Comparison of ENCODE assay signal across 18 cellular contexts in the genomic region with DNA sequence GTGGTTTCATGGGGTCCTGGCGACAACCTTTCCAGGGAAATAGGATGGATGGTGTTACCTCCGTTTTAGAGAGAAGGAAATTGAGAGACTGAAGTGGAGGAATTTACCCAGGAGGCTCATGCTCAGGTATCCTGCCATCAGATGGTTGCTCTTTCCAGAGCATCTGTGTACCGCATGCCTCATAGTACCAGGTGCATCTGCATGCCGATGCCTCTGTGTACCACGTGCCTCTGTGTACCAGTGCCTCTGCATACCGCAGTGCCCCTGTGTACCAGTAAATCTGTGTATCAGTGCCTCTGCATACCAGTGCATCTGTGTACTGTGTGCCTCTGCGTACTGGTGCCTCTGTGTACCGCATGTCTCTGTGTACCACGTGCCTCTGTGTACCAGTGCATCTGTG. TPM values are rescaled to one million over a fixed set of nuclear protein-coding genes. Genes with fewer than 3 reads are reported as not detected.
DNase-seq lines count a peak whose midpoint lies in the region; ATAC-seq, FAIRE-seq and TF ChIP-seq lines count a peak whose summit lies in the region.
"Had no signal": no experiment of that assay in that cellular context is flagged by ENCODE, and none has a peak within 500 bp of the region (broad histone marks: within the 10 kb centered on the region; RNA-seq: fewer than 3 reads in every experiment).

No MANE protein-coding gene starts in this region.

- peak; percentile 31 to 59 for ATAC-seq in natural killer cell treated with Interleukin-12 subunit alpha and Interleukin-12 subunit beta and Interleukin-15 and Interleukin-18, amount 100 ng/mL, for 72 hours
- ATAC-seq in natural killer cell, result no peak

- H2BK15ac ChIP-seq in H1 (ENCODE audit: low read length) (no peak overlapping the region), neuronal stem cell (ENCODE audit: low read length) (no peak overlapping the region)

- no peak overlapping the region for H4K91ac ChIP-seq in H1 (replicated peaks; ENCODE audit: insufficient read length, low read length)
- H4K91ac ChIP-seq in neuronal stem cell (ENCODE audit: low read depth, low read length, poor library complexity), result no peak overlapping the region

- H3K79me2 ChIP-seq in H1 (ENCODE audit: control insufficient read depth in 1 of 2, insufficient read depth in 2 of 2, low read length in 2 of 2), result no peaks in the 10 kb centered on the region

- no peak overlapping the region for H4K8ac ChIP-seq in H1 (ENCODE audit: extremely low read depth, insufficient read depth, low read length)
- H4K8ac ChIP-seq in neuronal stem cell (ENCODE audit: low read depth, low read length), result no peak overlapping the region

- peaks cover 0 to 4% of the 10 kb centered on the region in 2 donors for H3K4me1 Mint-ChIP-seq in natural killer cell treated with Interleukin-12 subunit alpha and Interleukin-12 subunit beta and Interleukin-15 and Interleukin-18, amount 100 ng/mL, for 72 hours (ENCODE audit: low read depth in 2 of 2)
- no peaks in the 10 kb centered on the region for H3K4me1 Mint-ChIP-seq in natural killer cell

- H2BK20ac ChIP-seq in H1 (ENCODE audit: low read length), result peak overlapping the region; percentile 29; the same call in 1 of the 2 replicates

- intact Hi-C loops in natural killer cell (cut with micrococcal nuclease) (no loop called here), testis (cut with DNase I; ENCODE audit: low total_unique reads) (no loop called here)

- H3K36me3 ChIP-seq in H1 (ENCODE audit: control insufficient read depth in 2 of 4, insufficient read depth in 4 of 4, low read length in 3 of 4) (no peaks in the 10 kb centered on the region), neuronal stem cell (replicated peaks in 1 of 2; ENCODE audit: control insufficient read depth in 2 of 2, insufficient read depth in 2 of 2, low read length in 2 of 2) (no peaks in the 10 kb centered on the region), testis (ENCODE audit: low read depth, missing control alignments) (no peaks in the 10 kb centered on the region)
- H3K36me3 ChIP-seq: BLaER1, HAP-1 had no signal

- H3K56ac ChIP-seq in H1 (replicated peaks; ENCODE audit: insufficient read length, low read depth, low read length), result no peak overlapping the region

- no peak overlapping the region for H4K5ac ChIP-seq in H1 (ENCODE audit: insufficient read length, low read depth, low read length)

- H3K18ac ChIP-seq in H1 (ENCODE audit: extremely low read depth, low read length) (no peak overlapping the region), neuronal stem cell (ENCODE audit: low read length) (no peak overlapping the region)

- H2BK5ac ChIP-seq in H1 (ENCODE audit: low read depth, low read length), result no peak overlapping the region
- H2BK5ac ChIP-seq in neuronal stem cell (ENCODE audit: low read length), result no peak overlapping the region

- H3K27me3 Mint-ChIP-seq in natural killer cell treated with Interleukin-12 subunit alpha and Interleukin-12 subunit beta and Interleukin-15 and Interleukin-18, amount 100 ng/mL, for 72 hours, result peaks cover 34 to 57% of the 10 kb centered on the region in 2 donors
- peaks cover 41 to 64% of the 10 kb centered on the region in 2 donors for H3K27me3 Mint-ChIP-seq in natural killer cell (ENCODE audit: low read depth in 2 of 2)

- H3K9me3 ChIP-seq in H1 (ENCODE audit: insufficient read depth in 2 of 2, low read depth in 1 of 2, low read length in 1 of 2) (no peaks in the 10 kb centered on the region), neuronal stem cell (replicated peaks in 1 of 2; ENCODE audit: control insufficient read depth in 2 of 2, insufficient read depth in 1 of 2, low read depth in 1 of 2, low read length in 2 of 2) (peaks cover 0 to 2% of the 10 kb centered on the region in 2 donors), testis (no peaks in the 10 kb centered on the region)
- H3K9me3 ChIP-seq: HAP-1 had no signal

- H2BK12ac ChIP-seq in H1 (ENCODE audit: low read depth, low read length) (0 out of 2 replicates have a peak overlapping the region, but pooled peaks have one; percentile 60), neuronal stem cell (ENCODE audit: low read length) (no peak overlapping the region)

- H3K9ac ChIP-seq in H1 (replicated peaks in 1 of 4; ENCODE audit: extremely low read depth in 1 of 4, low read depth in 3 of 4, low read length in 3 of 4), result 0 out of 7 replicates have a peak overlapping the region, but pooled peaks of 1 of the 4 experiments have one; percentile 10
- no peak overlapping the region for H3K9ac ChIP-seq in neuronal stem cell (ENCODE audit: low read depth, low read length, poor library complexity)
- H3K9ac ChIP-seq: BLaER1 had no signal

- TF ChIP-seq EP300 in H1 (IDR thresholded peaks at IDR 0.05; ENCODE audit: borderline replicate concordance in 1 of 2, low read depth in 2 of 2, low read length in 2 of 2), result no peak

- TF ChIP-seq CTCF in natural killer cell (IDR thresholded peaks at IDR 0.05) (no peak), H1 (IDR thresholded peaks at IDR 0.05; ENCODE audit: control extremely low read depth in 1 of 3, insufficient read depth in 1 of 3, low read depth in 1 of 3, low read length in 3 of 3) (no peak), testis (IDR thresholded peaks at IDR 0.05) (no peak)

- CTCF ChIA-PET in H1 (lab: Charles Lee; ENCODE audit: partially characterized antibody), result interaction anchor here (3.6 kb wide), 1 partner anchor 62 kb away, joined by 10 read pairs; no protein-coding TSS in a partner anchor

- no peak for TF ChIP-seq RAD21 in H1 (IDR thresholded peaks at IDR 0.05 in 1 of 2, conservative IDR thresholded peaks at IDR 0.05 in 1 of 2; ENCODE audit: low read depth in 2 of 2, low read length in 2 of 2)

- DNase-seq in natural killer cell treated with Interleukin-12 subunit alpha and Interleukin-12 subunit beta and Interleukin-15 and Interleukin-18, amount 100 ng/mL, for 72 hours (ENCODE audit: low spot score), result no peak
- DNase-seq in natural killer cell (no peak), H1 (ENCODE audit: low read depth in 1 of 2, low spot score in 2 of 2) (peak in 1 of 2 experiments; percentile 35), neuronal stem cell (ENCODE audit: low spot score) (no peak), DMS 273 (lab: John Stamatoyannopoulos, UW; ENCODE audit: unreplicated experiment) (no peak), testis (no peak), GM12892 (ENCODE audit: insufficient read length) (no peak)
- DNase-seq in stimulated activated CD4-positive, alpha-beta T cell treated with anti-CD3 and anti-CD28 coated beads, Interleukin-12 subunit alpha, Interleukin-12 subunit beta, amount 100 ng/mL, for 4 hours, result no peak
- DNase-seq: 8988T; CD4-positive, alpha-beta memory T cell; DMS79 treated with DMSO at 0.1 percent for 48 hours; GF-D8 had no signal

- H3K14ac ChIP-seq in H1 (ENCODE audit: insufficient read length) (no peak overlapping the region), neuronal stem cell (ENCODE audit: low read length) (peak overlapping the region; percentile 85)

- no peak overlapping the region for H3K27ac ChIP-seq in H1 (ENCODE audit: low read depth, low read length)
- no peak overlapping the region for H3K27ac ChIP-seq in neuronal stem cell (replicated peaks; ENCODE audit: low read length)
- no peak overlapping the region for H3K27ac ChIP-seq in testis
- H3K27ac ChIP-seq: BLaER1 had no signal

- H2AK5ac ChIP-seq in H1 (ENCODE audit: low read depth, low read length) (no peak overlapping the region), neuronal stem cell (ENCODE audit: low read depth, low read length) (no peak overlapping the region)

- H2AFZ ChIP-seq in H1 (ENCODE audit: low read length) (no peak overlapping the region), neuronal stem cell (ENCODE audit: low read length) (no peak overlapping the region)

- H3K4me1 ChIP-seq in H1 (replicated peaks in 1 of 4; ENCODE audit: control insufficient read depth in 3 of 4, insufficient read depth in 4 of 4, low read length in 3 of 4), result no peaks in the 10 kb centered on the region; a peak in 3 of 7 replicates
- peaks cover 6 to 8% of the 10 kb centered on the region in 2 donors for H3K4me1 ChIP-seq in neuronal stem cell (ENCODE audit: control insufficient read depth in 2 of 2, insufficient read depth in 1 of 2, low read depth in 1 of 2, low read length in 2 of 2)
- H3K4me1 ChIP-seq in testis, result peaks cover 7% of the 10 kb centered on the region
- H3K4me1 ChIP-seq: HAP-1 had no signal

- H2BK120ac ChIP-seq in H1 (replicated peaks; ENCODE audit: low read depth, low read length) (no peak overlapping the region), neuronal stem cell (ENCODE audit: low read depth, low read length) (no peak overlapping the region)

- H3K4me2 ChIP-seq in H1 (ENCODE audit: insufficient read depth in 1 of 2, low read depth in 2 of 2, low read length in 2 of 2) (no peak overlapping the region), neuronal stem cell (ENCODE audit: insufficient read depth, low read length, poor library complexity, severe bottlenecking) (no peak overlapping the region)
- H3K4me2 ChIP-seq: BLaER1 had no signal

- no peak overlapping the region for H3K4me3 Mint-ChIP-seq in natural killer cell treated with Interleukin-12 subunit alpha and Interleukin-12 subunit beta and Interleukin-15 and Interleukin-18, amount 100 ng/mL, for 72 hours
- no peak overlapping the region for H3K4me3 Mint-ChIP-seq in natural killer cell
- H3K4me3 Mint-ChIP-seq: CD4-positive, alpha-beta memory T cell had no signal

- TF ChIP-seq POLR2A in H1 (IDR thresholded peaks at IDR 0.05; ENCODE audit: control extremely low read depth in 1 of 2, low read depth in 2 of 2, low read length in 2 of 2) (no peak), testis (IDR thresholded peaks at IDR 0.05) (no peak), GM12892 (IDR thresholded peaks at IDR 0.05; ENCODE audit: low read depth, low read length) (no peak)

- H3K9me3 Mint-ChIP-seq in natural killer cell treated with Interleukin-12 subunit alpha and Interleukin-12 subunit beta and Interleukin-15 and Interleukin-18, amount 100 ng/mL, for 72 hours, result no peaks in the 10 kb centered on the region
- no peaks in the 10 kb centered on the region for H3K9me3 Mint-ChIP-seq in natural killer cell
- H3K9me3 Mint-ChIP-seq: CD4-positive, alpha-beta memory T cell had no signal

- no peak overlapping the region for H3K4me3 ChIP-seq in H1 (ENCODE audit: extremely low read depth in 1 of 4, insufficient read depth in 2 of 4, low read depth in 3 of 4, low read length in 4 of 4)
- H3K4me3 ChIP-seq in neuronal stem cell (ENCODE audit: low read length in 2 of 2), result peak overlapping the region in 1 of 2 donors; percentile 34
- H3K4me3 ChIP-seq in testis, result no peak overlapping the region
- H3K4me3 ChIP-seq: BLaER1, HAP-1 had no signal

- H3K4ac ChIP-seq in H1 (replicated peaks; ENCODE audit: insufficient read length, low read depth, low read length) (no peak overlapping the region), neuronal stem cell (ENCODE audit: low read length) (no peak overlapping the region)

- H3K27ac Mint-ChIP-seq in natural killer cell treated with Interleukin-12 subunit alpha and Interleukin-12 subunit beta and Interleukin-15 and Interleukin-18, amount 100 ng/mL, for 72 hours, result no peak overlapping the region
- no peak overlapping the region for H3K27ac Mint-ChIP-seq in natural killer cell
- H3K27ac Mint-ChIP-seq: CD14-positive monocyte; CD4-positive, alpha-beta memory T cell had no signal

- 90% methylated on average over 9 of the region's 9 CpGs; no CpG with 5 or more reads in 1 of the 2 experiments for WGBS in H1 (ENCODE audit: extremely low coverage in 1 of 2, insufficient coverage in 1 of 2, insufficient read length in 1 of 2, insufficient replicate concordance in 2 of 2, low coverage in 1 of 2, low lambda C conversion rate in 2 of 2, missing lambda C conversion rate in 1 of 2), 2 experiments
- WGBS in neuronal stem cell (ENCODE audit: extremely low coverage in 2 of 2, insufficient read length in 2 of 2, insufficient replicate concordance in 1 of 2), 2 donors, result no CpG with 5 or more reads among the region's 9 CpGs
- WGBS in testis, 2 donors, result 92 to 93% methylated on average over 9 of the region's 9 CpGs

- H3K23ac ChIP-seq in H1 (ENCODE audit: insufficient read length) (no peak overlapping the region), neuronal stem cell (ENCODE audit: low read depth, low read length, poor library complexity) (no peak overlapping the region)

- peaks cover 3% of the 10 kb centered on the region; the same call in 1 of the 2 replicates for H3K23me2 ChIP-seq in H1 (ENCODE audit: low read depth, low read length)

- no peaks in the 10 kb centered on the region for H3K36me3 Mint-ChIP-seq in natural killer cell treated with Interleukin-12 subunit alpha and Interleukin-12 subunit beta and Interleukin-15 and Interleukin-18, amount 100 ng/mL, for 72 hours
- no peaks in the 10 kb centered on the region for H3K36me3 Mint-ChIP-seq in natural killer cell
- H3K36me3 Mint-ChIP-seq: CD14-positive monocyte; CD4-positive, alpha-beta memory T cell had no signal

- peaks cover 0 to 25% (median 18%) of the 10 kb centered on the region in 4 experiments; a peak in 6 of 7 replicates for H3K27me3 ChIP-seq in H1 (replicated peaks in 1 of 4; ENCODE audit: control insufficient read depth in 3 of 4, extremely low read depth in 1 of 4, insufficient read depth in 3 of 4, low read length in 3 of 4)
- peaks cover 2 to 93% (median 24%) of the 10 kb centered on the region in 3 experiments for H3K27me3 ChIP-seq in neuronal stem cell (ENCODE audit: control insufficient read depth in 3 of 3, insufficient read depth in 3 of 3, low read depth in 1 of 3, low read length in 3 of 3)
- H3K27me3 ChIP-seq in testis, result no peaks in the 10 kb centered on the region

- H4K20me1 ChIP-seq in H1 (replicated peaks in 1 of 2; ENCODE audit: control insufficient read depth in 1 of 2, insufficient read depth in 2 of 2, low read length in 2 of 2), result no peaks in the 10 kb centered on the region

- H3K79me1 ChIP-seq in H1 (ENCODE audit: low read depth, low read length) (no peaks in the 10 kb centered on the region), neuronal stem cell (ENCODE audit: low read depth, low read length) (no peaks in the 10 kb centered on the region)

- FAIRE-seq in H1 (lab: Jason Lieb, UNC) (no peak), GM12892 (lab: Jason Lieb, UNC) (no peak)

- POLR2A ChIA-PET in H1 (lab: Charles Lee; ENCODE audit: partially characterized antibody), result no interaction called here

RNA-seq across cellular contexts. Expression of a gene that starts 3.2 kb away (rescaled TPM):
- total RNA-seq in natural killer cell treated with Interleukin-12 subunit alpha and Interleukin-12 subunit beta and Interleukin-15 and Interleukin-18, amount 100 ng/mL, for 72 hours, result not detected
- total RNA-seq in natural killer cell (not detected), testis (1 to 10 TPM; 2.4 TPM)
- total RNA-seq in H1 (2021; fragmentation: NEBNext Ultra II Directional; extraction: Animal tissue kit (Norgen Biotek cat#: 25700)), result 2.6 and 2.8 TPM in 2 replicates
- polyA plus RNA-seq in H1 (2011; rRNA removed) (2.9 and 3.7 TPM in 2 replicates), testis (ENCODE audit: insufficient read depth, low read depth, low replicate concordance) (2.6 TPM)
- 3.2 TPM for polyA plus RNA-seq in H1 (2011; cell fraction: cytosol; rRNA removed)
- 5.6 TPM for polyA plus RNA-seq in H1 (2011; cell fraction: nucleus; rRNA removed)
- polyA plus RNA-seq in H1 (2012, experiment 1 of 2), result 1.8 to 3.4 TPM (median 2.4 TPM) in 4 replicates
- 0.87 TPM for polyA plus RNA-seq in H1 (2012, experiment 2 of 2)
- polyA plus RNA-seq in H1 (2013, experiment 1 of 2), result 1.7 TPM
- 1.5 TPM for polyA plus RNA-seq in H1 (2013, experiment 2 of 2)
- 3.7 and 6.2 TPM in 2 replicates for polyA minus RNA-seq in H1 (2011; rRNA and poly(A)+ RNA removed)
- polyA minus RNA-seq in H1 (2011; cell fraction: cytosol; rRNA and poly(A)+ RNA removed), result 2.8 TPM
- polyA minus RNA-seq in H1 (2011; cell fraction: nucleus; rRNA and poly(A)+ RNA removed), result 3.4 TPM
- polyA plus RNA-seq in neuronal stem cell (2013, experiment 1 of 2), result 0.08 TPM
- polyA plus RNA-seq in neuronal stem cell (2013, experiment 2 of 2), result 0.07 TPM
- not detected for polyA plus RNA-seq in GM12892 (2012; ENCODE audit: missing spikeins)
- total RNA-seq: A673; CD4-positive, alpha-beta memory T cell; H4 had no signal
- polyA plus RNA-seq: AG04450; CD14-positive monocyte; CD4-positive, alpha-beta memory T cell had no signal

Comparison
In these comparisons a context has a peak if more than half of its experiments do, and no peak if none do; other contexts are left out.
1. ATAC-seq: peak in natural killer cell treated with Interleukin-12 subunit alpha and Interleukin-12 subunit beta and Interleukin-15 and Interleukin-18, amount 100 ng/mL, for 72 hours (2 of 2); none in natural killer cell (0 of 3).